ENCODE assay signal across 29 cellular contexts in genomic region chr5:42572313-42572712, GRCh38.
"Had no signal": no experiment of that assay in that cellular context is flagged by ENCODE, and none has a peak within 500 bp of the region (broad histone marks: within the 10 kb centered on the region; RNA-seq: fewer than 3 reads in every experiment).

No MANE protein-coding gene starts in this region.

- DNase-seq: dermis blood vessel endothelial cell; effector memory CD4-positive, alpha-beta T cell; foreskin melanocyte; hypothalamus; immature natural killer cell; islet precursor cell; kidney glomerular epithelial cell; left colon; left ventricle myocardium superior; mucosa of descending colon; naive B cell; sigmoid colon; spleen; stimulated activated CD4-positive, alpha-beta T cell treated with anti-CD3 and anti-CD28 coated beads, Interleukin-15, amount 100 ng/mL, for 24 hours; stimulated activated CD4-positive, alpha-beta T cell treated with anti-CD3 and anti-CD28 coated beads, Interleukin-4, amount 100 ng/mL, for 1 hour; stimulated activated CD8-positive, alpha-beta memory T cell treated with anti-CD3 and anti-CD28 coated beads, Interleukin-4, amount 100 ng/mL, for 48 hours; stimulated activated naive CD4-positive, alpha-beta T cell treated with Interleukin-2 at 50 U/mL for 16 hours; stomach; substantia nigra; testis; tibial artery had no signal

- H3K36me3 ChIP-seq: esophagus muscularis mucosa, neutrophil, right atrium auricular region, sigmoid colon, spleen, stomach, tibial artery had no signal

- H3K4me1 ChIP-seq: spleen, testis had no signal

- H3K4me3 ChIP-seq: coronary artery, esophagus muscularis mucosa, lung, mucosa of descending colon, right atrium auricular region, sigmoid colon, skin epidermis, spleen, stomach, testis, tibial artery had no signal

- H3K27ac ChIP-seq: coronary artery, esophagus muscularis mucosa, neutrophil, parathyroid adenoma, right atrium auricular region, sigmoid colon, skin epidermis, spleen, stomach, testis, tibial artery had no signal

- H3K27me3 ChIP-seq: esophagus muscularis mucosa, neutrophil, right atrium auricular region, sigmoid colon, spleen, stomach, testis, tibial artery had no signal

- H3K9me3 ChIP-seq: esophagus muscularis mucosa, mucosa of descending colon, neutrophil, right atrium auricular region, sigmoid colon, spleen, stomach, testis, tibial artery had no signal

- ATAC-seq: left colon; mucosa of descending colon; natural killer cell treated with Interleukin-12 subunit alpha and Interleukin-12 subunit beta and Interleukin-15 and Interleukin-18, amount 100 ng/mL, for 72 hours had no signal
